8 cellular contexts compared by ENCODE assay signal in the genomic region with DNA sequence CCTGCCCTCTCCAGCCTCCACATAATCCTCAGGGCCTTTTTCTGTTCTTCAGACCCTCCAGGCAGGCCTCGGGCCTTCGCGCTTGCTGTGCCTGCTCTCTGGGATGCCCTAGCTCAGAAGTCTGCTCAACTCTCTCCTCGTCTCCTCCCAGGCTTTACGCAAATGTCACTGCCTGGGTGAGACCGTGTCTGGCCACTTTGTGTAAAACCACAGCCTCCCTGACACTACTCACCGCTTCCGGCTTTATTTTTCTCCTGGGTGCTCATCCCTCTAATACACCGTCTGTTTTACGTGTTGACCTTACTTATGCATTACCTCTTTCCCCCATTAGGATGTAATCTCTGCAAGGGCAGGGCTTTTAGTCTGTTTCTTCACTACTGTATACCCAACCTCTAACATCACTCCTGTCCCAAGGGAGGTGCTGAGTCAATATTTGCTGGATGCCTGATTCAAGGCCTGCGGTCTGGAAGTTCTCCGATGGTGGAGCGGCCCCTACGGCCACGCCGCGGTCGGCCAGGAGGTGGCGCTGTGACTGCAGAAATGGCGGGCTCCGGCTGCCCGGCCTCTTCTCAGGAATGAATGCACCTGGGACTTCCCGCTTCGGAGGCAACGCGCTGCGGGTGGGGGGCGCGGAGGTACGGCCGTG. TPM values are rescaled to one million over a fixed set of nuclear protein-coding genes. Genes with fewer than 3 reads are reported as not detected.
DNase-seq lines count a peak whose midpoint lies in the region; ATAC-seq, FAIRE-seq and TF ChIP-seq lines count a peak whose summit lies in the region.

No MANE protein-coding gene starts in this region.

- POLR2A ChIA-PET in A549 (lab: Yijun Ruan, JAX) = no interaction called here

- peaks cover 6% of the 10 kb centered on the region for H3K27me3 ChIP-seq in neutrophil

- DNase-seq in A549 (ENCODE audit: low read depth in 1 of 2, low spot score in 1 of 2) = peak; percentile 84 to 86
- peak; percentile 75 for DNase-seq in LNCaP clone FGC (ENCODE audit: low read depth)
- DNase-seq in RPMI8226 = peak; percentile 60
- peak; percentile 42 for DNase-seq in activated effector memory CD4-positive, alpha-beta T cell treated with Interleukin-2 at 50 U/mL for 16 hours
- peak; percentile 91 to 96 for DNase-seq in foreskin fibroblast
- peak; percentile 90 for DNase-seq in superior temporal gyrus (ENCODE audit: extremely low spot score)

- TF ChIP-seq EP300 in A549 (IDR thresholded peaks at IDR 0.05) = no peak

- peak overlapping the region in 1 of 2 experiments; percentile 44; a peak in 2 of 6 replicates for H3K27ac ChIP-seq in A549
- no peak overlapping the region for H3K27ac ChIP-seq in neutrophil

- CTCF ChIA-PET in A549 (lab: Yijun Ruan, JAX) = interaction anchor here (0.7 to 2.0 kb wide), 28 partner anchors 10 to 743 kb away, joined by 3 to 15 read pairs (median 3); no protein-coding TSS in a partner anchor

- peak; percentile 87 to 90 for TF ChIP-seq RAD21 in A549 (conservative IDR thresholded peaks at IDR 0.05 in 1 of 2, IDR thresholded peaks at IDR 0.05 in 1 of 2)

- H3K36me3 ChIP-seq in neutrophil = no peaks in the 10 kb centered on the region

- no peak overlapping the region for H3K4me3 ChIP-seq in A549
- no peak overlapping the region for H3K4me3 ChIP-seq in LNCaP clone FGC (ENCODE audit: low read depth, low read length)
- H3K4me3 ChIP-seq in foreskin fibroblast (ENCODE audit: low read depth in 1 of 2, low read length in 2 of 2) = no peak overlapping the region
- H3K4me3 ChIP-seq in neutrophil (ENCODE audit: low read depth in 1 of 2, low read length in 1 of 2) = no peak overlapping the region

- peak; percentile 85 for TF ChIP-seq CTCF in A549 (IDR thresholded peaks at IDR 0.05)
- TF ChIP-seq CTCF in LNCaP clone FGC (IDR thresholded peaks at IDR 0.05; ENCODE audit: control insufficient read depth, extremely low read depth, insufficient read depth) = peak; percentile 96
- TF ChIP-seq CTCF in foreskin fibroblast (IDR thresholded peaks at IDR 0.05; ENCODE audit: low read depth, low read length) = peak; percentile 98
- peak; percentile 89 for TF ChIP-seq CTCF in neutrophil (IDR thresholded peaks at IDR 0.05)

- H3K9me3 ChIP-seq in A549 = no peaks in the 10 kb centered on the region
- no peaks in the 10 kb centered on the region for H3K9me3 ChIP-seq in neutrophil

- peaks cover 8% of the 10 kb centered on the region for H3K4me1 ChIP-seq in A549
- H3K4me1 ChIP-seq in neutrophil (ENCODE audit: control insufficient read depth in 1 of 2, insufficient read depth in 1 of 2, low read depth in 1 of 2, low read length in 1 of 2) = no peaks in the 10 kb centered on the region

- no peak for TF ChIP-seq POLR2A in A549 (IDR thresholded peaks at IDR 0.05; ENCODE audit: low read length)

- ATAC-seq in A549 = peak; percentile 88 to 90
- ATAC-seq in GM18861 (IDR thresholded peaks at IDR 0.05; ENCODE audit: unreplicated experiment) = peak; percentile 56

- no peak for FAIRE-seq in A549 (lab: Jason Lieb, UNC)

- 57% methylated on average over 12 of the region's 31 CpGs for WGBS in A549 (ENCODE audit: missing lambda C conversion rate)

- H3K4me2 ChIP-seq in A549 = peak overlapping the region; percentile 23

TF ChIP-seq in A549, 52 proteins besides CTCF, POLR2A, EP300 and RAD21:
- peak; percentile 80 for TF ChIP-seq SMC3 (IDR thresholded peaks at IDR 0.05)
- no peak for TF ChIP-seq EHF (CRISPR knock-in tag; IDR thresholded peaks at IDR 0.05)
- no peak for TF ChIP-seq HOXB13 (CRISPR knock-in tag; IDR thresholded peaks at IDR 0.05; ENCODE audit: low read depth)
- TF ChIP-seq HOXB5 (CRISPR knock-in tag; IDR thresholded peaks at IDR 0.05) = no peak
- TF ChIP-seq MAFK (IDR thresholded peaks at IDR 0.05; ENCODE audit: partially characterized antibody) = peak; percentile 54
- no peak for TF ChIP-seq FOSB (CRISPR knock-in tag; IDR thresholded peaks at IDR 0.05)

RNA-seq across cellular contexts. Expression of a gene that starts 58.2 kb away (rescaled TPM):
- polyA plus RNA-seq in A549 (2011; rRNA removed) = 7.1 and 8.5 TPM in 2 replicates
- 11.7 and 17.8 TPM in 2 replicates for polyA plus RNA-seq in A549 (2012; cell fraction: cytosol; rRNA removed)
- polyA plus RNA-seq in A549 (2012; cell fraction: nucleus; rRNA removed) = 19.5 and 22.8 TPM in 2 replicates
- polyA plus RNA-seq in A549 (2017; fragmentation: RNase III; extraction: RNeasy Plus Mini Kit Qiagen cat#74134 plus additional on column Dnase treatment) = 16.5 to 29.4 TPM (median 19.9 TPM) in 3 replicates
- polyA minus RNA-seq in A549 (2011; rRNA and poly(A)+ RNA removed) = 16.9 and 21.8 TPM in 2 replicates

Comparison
In these comparisons a context has a peak if more than half of its experiments do, and no peak if none do; other contexts are left out.
1. DNase-seq: peak in every context shown above with its lines; median percentile 94 in foreskin fibroblast; 90 in superior temporal gyrus; 85 in A549; 75 in LNCaP clone FGC; 60 in RPMI8226; 42 in activated effector memory CD4-positive, alpha-beta T cell treated with Interleukin-2 at 50 U/mL for 16 hours.